22 cellular contexts compared by ENCODE assay signal in genomic region chr13:51794959-51795358, GRCh38. TPM values are rescaled to one million over a fixed set of nuclear protein-coding genes. Genes with fewer than 3 reads are reported as not detected.
DNase-seq lines count a peak whose midpoint lies in the region; ATAC-seq and TF ChIP-seq lines count a peak whose summit lies in the region.
"Had no signal": no experiment of that assay in that cellular context is flagged by ENCODE, and none has a peak within 500 bp of the region (broad histone marks: within the 10 kb centered on the region; RNA-seq: fewer than 3 reads in every experiment).

No MANE protein-coding gene starts in this region.

- intact Hi-C loops in activated CD4-positive, alpha-beta T cell treated with anti-CD3 and anti-CD28 coated beads for 36 hours (cut with DNase I, micrococcal nuclease): loop anchor here (10.0 kb wide), 2 partner anchors 640 to 670 kb away; no protein-coding TSS in a partner anchor

- peaks cover 9% of the 10 kb centered on the region for H3K36me3 Mint-ChIP-seq in activated CD4-positive, alpha-beta T cell treated with anti-CD3 and anti-CD28 coated beads for 36 hours (ENCODE audit: low read depth)
- H3K36me3 Mint-ChIP-seq in endodermal cell (ENCODE audit: low read depth): peaks cover 6% of the 10 kb centered on the region
- H3K36me3 Mint-ChIP-seq in stimulated activated effector memory CD8-positive, alpha-beta T cell treated with anti-CD3 and anti-CD28 coated beads, Interleukin-12 subunit alpha, Interleukin-12 subunit beta, amount 100 ng/mL, for 72 hours: no peaks in the 10 kb centered on the region
- no peaks in the 10 kb centered on the region for H3K36me3 Mint-ChIP-seq in activated CD8-positive, alpha-beta memory T cell treated with anti-CD3 and anti-CD28 coated beads, Interleukin-2, amount 10 ng/mL, durations not matched to agents 7 days and 5 days

- no peak for ATAC-seq in activated CD4-positive, alpha-beta T cell treated with anti-CD3 and anti-CD28 coated beads for 36 hours
- no peak for ATAC-seq in stimulated activated effector memory CD8-positive, alpha-beta T cell treated with anti-CD3 and anti-CD28 coated beads, Interleukin-12 subunit alpha, Interleukin-12 subunit beta, amount 100 ng/mL, for 72 hours
- no peak for ATAC-seq in GM18907 (IDR thresholded peaks at IDR 0.05; ENCODE audit: unreplicated experiment)
- ATAC-seq in activated CD8-positive, alpha-beta memory T cell treated with anti-CD3 and anti-CD28 coated beads, Interleukin-2, amount 10 ng/mL, durations not matched to agents 7 days and 5 days: no peak
- ATAC-seq: A549; activated CD4-positive, CD25-positive, alpha-beta regulatory T cell treated with anti-CD3 and anti-CD28 coated beads, Interleukin-2, amount 50 U/mL, for 24 hours; HepG2; left colon had no signal

- H3K4me1 ChIP-seq in endodermal cell (ENCODE audit: control insufficient read depth, insufficient read depth, low read length): peaks cover 22% of the 10 kb centered on the region

- no peak for TF ChIP-seq CTCF in endodermal cell (conservative IDR thresholded peaks at IDR 0.05)

- H3K27ac Mint-ChIP-seq in activated CD4-positive, alpha-beta T cell treated with anti-CD3 and anti-CD28 coated beads for 36 hours: peak overlapping the region; percentile 49
- peak overlapping the region; percentile 52 for H3K27ac Mint-ChIP-seq in endodermal cell
- peak overlapping the region; percentile 85 for H3K27ac Mint-ChIP-seq in stimulated activated effector memory CD8-positive, alpha-beta T cell treated with anti-CD3 and anti-CD28 coated beads, Interleukin-12 subunit alpha, Interleukin-12 subunit beta, amount 100 ng/mL, for 72 hours
- no peak overlapping the region for H3K27ac Mint-ChIP-seq in activated CD8-positive, alpha-beta memory T cell treated with anti-CD3 and anti-CD28 coated beads, Interleukin-2, amount 10 ng/mL, durations not matched to agents 7 days and 5 days
- H3K27ac Mint-ChIP-seq: activated T-helper 1 cell treated with anti-CD3 and anti-CD28 coated beads, Interleukin-12 subunit alpha, Interleukin-12 subunit beta, Interleukin-2, Interleukin-4 antibody, amounts not matched to agents 30 ng/mL and 10 ng/mL and 1 ng/mL, durations not matched to agents 14 hours and 24 hours and 36 hours had no signal

- no peak overlapping the region for H3K27ac ChIP-seq in endodermal cell (ENCODE audit: low read depth, low read length)

- H3K27me3 Mint-ChIP-seq in activated CD4-positive, alpha-beta T cell treated with anti-CD3 and anti-CD28 coated beads for 36 hours: no peaks in the 10 kb centered on the region
- no peaks in the 10 kb centered on the region for H3K27me3 Mint-ChIP-seq in endodermal cell (ENCODE audit: insufficient read depth)
- no peaks in the 10 kb centered on the region for H3K27me3 Mint-ChIP-seq in activated CD8-positive, alpha-beta memory T cell treated with anti-CD3 and anti-CD28 coated beads, Interleukin-2, amount 10 ng/mL, durations not matched to agents 7 days and 5 days
- H3K27me3 Mint-ChIP-seq: activated naive CD8-positive, alpha-beta T cell had no signal

- H3K27me3 ChIP-seq in endodermal cell (ENCODE audit: control insufficient read depth, insufficient read depth, low read length, poor library complexity, severe bottlenecking): no peaks in the 10 kb centered on the region

- POLR2A ChIA-PET in activated CD4-positive, alpha-beta T cell treated with anti-CD3 and anti-CD28 coated beads for 36 hours (lab: Charles Lee): no interaction called here

- no peak overlapping the region for H3K9ac ChIP-seq in endodermal cell (ENCODE audit: extremely low read depth, low read length, poor library complexity, severe bottlenecking)

- CTCF ChIA-PET in activated CD4-positive, alpha-beta T cell treated with anti-CD3 and anti-CD28 coated beads for 36 hours (lab: Charles Lee): interaction anchor here (0.8 to 2.0 kb wide), 7 partner anchors 8 to 509 kb away, joined by 3 to 7 read pairs (median 4); no protein-coding TSS in a partner anchor
- CTCF ChIA-PET in activated CD8-positive, alpha-beta memory T cell treated with anti-CD3 and anti-CD28 coated beads, Interleukin-2, amount 10 ng/mL, durations not matched to agents 7 days and 5 days (lab: Charles Lee): interaction anchor here (0.6 to 4.4 kb wide), 2 partner anchors 9 to 350 kb away, joined by 3 to 35 read pairs; no protein-coding TSS in a partner anchor

- H3K4me1 Mint-ChIP-seq in activated CD4-positive, alpha-beta T cell treated with anti-CD3 and anti-CD28 coated beads for 36 hours: peaks cover 29% of the 10 kb centered on the region
- H3K4me1 Mint-ChIP-seq in endodermal cell: peaks cover 38% of the 10 kb centered on the region
- peaks cover 46% of the 10 kb centered on the region for H3K4me1 Mint-ChIP-seq in stimulated activated effector memory CD8-positive, alpha-beta T cell treated with anti-CD3 and anti-CD28 coated beads, Interleukin-12 subunit alpha, Interleukin-12 subunit beta, amount 100 ng/mL, for 72 hours
- peaks cover 21% of the 10 kb centered on the region for H3K4me1 Mint-ChIP-seq in activated CD8-positive, alpha-beta memory T cell treated with anti-CD3 and anti-CD28 coated beads, Interleukin-2, amount 10 ng/mL, durations not matched to agents 7 days and 5 days

- DNase-seq in activated CD4-positive, alpha-beta T cell treated with anti-CD3 and anti-CD28 coated beads for 36 hours: no peak
- no peak for DNase-seq in activated CD4-positive, alpha-beta T cell treated with anti-CD3 and anti-CD28 coated beads, Interleukin-2, amount 50 U/mL, for 1 hour
- DNase-seq in NCI-H146 treated with DMSO at 0.1 percent for 48 hours (lab: John Stamatoyannopoulos, UW; ENCODE audit: unreplicated experiment): peak; percentile 59
- DNase-seq in endodermal cell: no peak
- DNase-seq in stimulated activated effector memory CD8-positive, alpha-beta T cell treated with anti-CD3 and anti-CD28 coated beads, Interleukin-12 subunit alpha, Interleukin-12 subunit beta, amount 100 ng/mL, for 72 hours (ENCODE audit: low spot score in 2 of 2): no peak
- no peak for DNase-seq in NCI-H1436 treated with DMSO at 0.1 percent for 48 hours (lab: John Stamatoyannopoulos, UW)
- no peak for DNase-seq in activated CD8-positive, alpha-beta memory T cell treated with anti-CD3 and anti-CD28 coated beads, Interleukin-2, amount 10 ng/mL, durations not matched to agents 7 days and 5 days
- DNase-seq: C1 segment of cervical spinal cord; GF-D8; left colon; NCI-H187; NCI-H446 treated with DMSO at 0.1 percent for 48 hours; stimulated activated CD4-positive, alpha-beta T cell treated with anti-CD3 and anti-CD28 coated beads, Interleukin-4, amount 100 ng/mL, for 1 hour; T1000 had no signal

- no peaks in the 10 kb centered on the region for H3K36me3 ChIP-seq in endodermal cell (ENCODE audit: control insufficient read depth, insufficient read depth, low read length)

- no peaks in the 10 kb centered on the region for H3K9me3 ChIP-seq in endodermal cell (ENCODE audit: control insufficient read depth, low read length)
- H3K9me3 ChIP-seq: A549 had no signal

- no peaks in the 10 kb centered on the region for H3K9me3 Mint-ChIP-seq in activated CD4-positive, alpha-beta T cell treated with anti-CD3 and anti-CD28 coated beads for 36 hours (ENCODE audit: low read depth)
- H3K9me3 Mint-ChIP-seq in endodermal cell: no peaks in the 10 kb centered on the region
- H3K9me3 Mint-ChIP-seq in stimulated activated effector memory CD8-positive, alpha-beta T cell treated with anti-CD3 and anti-CD28 coated beads, Interleukin-12 subunit alpha, Interleukin-12 subunit beta, amount 100 ng/mL, for 72 hours: no peaks in the 10 kb centered on the region
- H3K9me3 Mint-ChIP-seq in activated CD8-positive, alpha-beta memory T cell treated with anti-CD3 and anti-CD28 coated beads, Interleukin-2, amount 10 ng/mL, durations not matched to agents 7 days and 5 days (ENCODE audit: low read depth): no peaks in the 10 kb centered on the region
- H3K9me3 Mint-ChIP-seq: activated T-helper 1 cell treated with anti-CD3 and anti-CD28 coated beads, Interleukin-12 subunit alpha, Interleukin-12 subunit beta, Interleukin-2, Interleukin-4 antibody, amounts not matched to agents 30 ng/mL and 10 ng/mL and 1 ng/mL, durations not matched to agents 14 hours and 24 hours and 36 hours had no signal

- 71 to 89% methylated on average over 3 to 4 of the region's 4 CpGs for WGBS in endodermal cell (ENCODE audit: insufficient coverage in 1 of 2, insufficient read length in 1 of 2), 2 experiments

- no peak overlapping the region for H3K4me3 ChIP-seq in endodermal cell (ENCODE audit: low read length)
- H3K4me3 ChIP-seq: A549 had no signal

- no peak overlapping the region for H3K4me3 Mint-ChIP-seq in activated CD4-positive, alpha-beta T cell treated with anti-CD3 and anti-CD28 coated beads for 36 hours
- no peak overlapping the region for H3K4me3 Mint-ChIP-seq in endodermal cell
- no peak overlapping the region for H3K4me3 Mint-ChIP-seq in stimulated activated effector memory CD8-positive, alpha-beta T cell treated with anti-CD3 and anti-CD28 coated beads, Interleukin-12 subunit alpha, Interleukin-12 subunit beta, amount 100 ng/mL, for 72 hours
- H3K4me3 Mint-ChIP-seq in activated CD8-positive, alpha-beta memory T cell treated with anti-CD3 and anti-CD28 coated beads, Interleukin-2, amount 10 ng/mL, durations not matched to agents 7 days and 5 days: no peak overlapping the region
- H3K4me3 Mint-ChIP-seq: activated naive CD8-positive, alpha-beta T cell; activated T-helper 1 cell treated with anti-CD3 and anti-CD28 coated beads, Interleukin-12 subunit alpha, Interleukin-12 subunit beta, Interleukin-2, Interleukin-4 antibody, amounts not matched to agents 30 ng/mL and 10 ng/mL and 1 ng/mL, durations not matched to agents 14 hours and 24 hours and 36 hours had no signal

RNA-seq across cellular contexts. Expression of gene DHRS12, which starts 9.0 kb away (rescaled TPM):
- total RNA-seq in activated CD4-positive, alpha-beta T cell treated with anti-CD3 and anti-CD28 coated beads for 36 hours: 1 to 10 TPM; 4.9 to 5.3 TPM
- total RNA-seq in endodermal cell: 10 to 100 TPM; 13.8 to 19.8 TPM
- 18.1 TPM for polyA plus RNA-seq in endodermal cell (2013, experiment 1 of 2)
- 11.8 TPM for polyA plus RNA-seq in endodermal cell (2013, experiment 2 of 2)
- total RNA-seq in activated CD8-positive, alpha-beta memory T cell treated with anti-CD3 and anti-CD28 coated beads, Interleukin-2, amount 10 ng/mL, durations not matched to agents 7 days and 5 days: 1 to 10 TPM; 6.0 to 6.6 TPM

RNA-seq across cellular contexts. Expression of gene TMEM272, which starts 50.0 kb away (rescaled TPM):
- total RNA-seq in activated CD4-positive, alpha-beta T cell treated with anti-CD3 and anti-CD28 coated beads for 36 hours: under 1 TPM; 0.18 to 0.33 TPM
- total RNA-seq in endodermal cell: under 1 TPM; 0.62 TPM
- polyA plus RNA-seq in endodermal cell (2013, experiment 1 of 2): 0.11 TPM
- polyA plus RNA-seq in endodermal cell (2013, experiment 2 of 2): 0.58 TPM
- total RNA-seq in activated CD8-positive, alpha-beta memory T cell treated with anti-CD3 and anti-CD28 coated beads, Interleukin-2, amount 10 ng/mL, durations not matched to agents 7 days and 5 days: under 1 TPM; 0.09 TPM
- total RNA-seq: pulmonary artery endothelial cell, urinary bladder had no signal
- polyA plus RNA-seq: A549, urinary bladder had no signal
